In the genomic region with DNA sequence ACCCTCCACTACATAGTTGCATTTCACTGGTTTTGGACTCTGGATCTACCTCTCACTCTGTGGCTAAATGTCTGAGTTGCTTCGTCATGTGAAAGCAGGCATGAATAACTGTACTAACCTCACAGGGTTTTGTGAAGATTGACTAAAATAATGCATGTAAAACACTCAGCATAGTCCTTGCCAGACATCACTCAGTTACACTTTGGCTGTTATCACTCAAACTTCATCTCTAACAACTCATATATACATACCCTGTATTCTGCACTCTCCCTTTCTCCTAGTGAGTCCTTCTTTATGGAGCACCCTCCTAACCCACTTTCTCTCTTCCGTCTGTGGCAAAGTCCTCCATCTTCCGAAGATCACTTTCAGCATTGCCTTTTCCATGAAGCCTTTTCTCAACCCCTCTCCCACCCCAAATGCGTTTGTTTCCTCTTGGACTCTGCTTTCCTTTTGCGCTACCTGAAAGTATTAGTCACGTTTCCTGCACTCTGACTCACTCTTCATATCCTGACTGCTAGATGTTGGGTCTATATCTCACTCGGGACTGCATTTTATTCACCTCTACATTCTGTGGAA, we compare ENCODE assay signal across 9 cellular contexts.
A peak's percentile ranks its signal among the peaks of the same experiment; 100 is the strongest.
DNase-seq lines count a peak whose midpoint lies in the region; ATAC-seq lines count a peak whose summit lies in the region.
"Had no signal": no experiment of that assay in that cellular context is flagged by ENCODE, and none has a peak within 500 bp of the region (broad histone marks: within the 10 kb centered on the region; RNA-seq: fewer than 3 reads in every experiment).

No MANE protein-coding gene starts in this region.

- no peaks in the 10 kb centered on the region for H3K9me3 Mint-ChIP-seq in activated CD4-positive, alpha-beta memory T cell treated with anti-CD3 and anti-CD28 coated beads, Interleukin-2, amount 10 ng/mL, durations not matched to agents 7 days and 5 days
- H3K9me3 Mint-ChIP-seq in naive thymus-derived CD8-positive, alpha-beta T cell, result no peaks in the 10 kb centered on the region

- ATAC-seq in HG03103 (IDR thresholded peaks at IDR 0.05; ENCODE audit: low read depth, unreplicated experiment), result peak; percentile 40
- ATAC-seq in naive thymus-derived CD8-positive, alpha-beta T cell, result peak; percentile 36 to 78

- H3K36me3 Mint-ChIP-seq in activated CD4-positive, alpha-beta memory T cell treated with anti-CD3 and anti-CD28 coated beads, Interleukin-2, amount 10 ng/mL, durations not matched to agents 7 days and 5 days (ENCODE audit: low read depth), result peaks cover 20% of the 10 kb centered on the region
- H3K36me3 Mint-ChIP-seq in naive thymus-derived CD8-positive, alpha-beta T cell, result no peaks in the 10 kb centered on the region

- H3K4me3 Mint-ChIP-seq in activated CD4-positive, alpha-beta memory T cell treated with anti-CD3 and anti-CD28 coated beads, Interleukin-2, amount 10 ng/mL, durations not matched to agents 7 days and 5 days, result no peak overlapping the region
- no peak overlapping the region for H3K4me3 Mint-ChIP-seq in naive thymus-derived CD8-positive, alpha-beta T cell

- H3K27me3 Mint-ChIP-seq in activated CD4-positive, alpha-beta memory T cell treated with anti-CD3 and anti-CD28 coated beads, Interleukin-2, amount 10 ng/mL, durations not matched to agents 7 days and 5 days, result no peaks in the 10 kb centered on the region
- no peaks in the 10 kb centered on the region for H3K27me3 Mint-ChIP-seq in naive thymus-derived CD8-positive, alpha-beta T cell

- no peak overlapping the region for H3K27ac Mint-ChIP-seq in activated CD4-positive, alpha-beta memory T cell treated with anti-CD3 and anti-CD28 coated beads, Interleukin-2, amount 10 ng/mL, durations not matched to agents 7 days and 5 days
- H3K27ac Mint-ChIP-seq in naive thymus-derived CD8-positive, alpha-beta T cell, result no peak overlapping the region

- CTCF ChIA-PET in activated CD4-positive, alpha-beta memory T cell treated with anti-CD3 and anti-CD28 coated beads, Interleukin-2, amount 10 ng/mL, durations not matched to agents 7 days and 5 days (lab: Charles Lee), result interaction anchor here (0.7 to 1.8 kb wide), 5 partner anchors 72 to 87 kb away, joined by 3 to 8 read pairs (median 5); partner anchors contain the start of gene OSBPL3

- H3K4me1 Mint-ChIP-seq in activated CD4-positive, alpha-beta memory T cell treated with anti-CD3 and anti-CD28 coated beads, Interleukin-2, amount 10 ng/mL, durations not matched to agents 7 days and 5 days, result peaks cover 28% of the 10 kb centered on the region
- H3K4me1 Mint-ChIP-seq in naive thymus-derived CD8-positive, alpha-beta T cell, result peaks cover 19 to 48% (median 41%) of the 10 kb centered on the region in 4 donors

- POLR2A ChIA-PET in activated CD4-positive, alpha-beta memory T cell treated with anti-CD3 and anti-CD28 coated beads, Interleukin-2, amount 10 ng/mL, durations not matched to agents 7 days and 5 days (lab: Charles Lee), result interaction anchor here (0.8 to 10.1 kb wide), 9 partner anchors 9 to 87 kb away, joined by 3 to 191 read pairs (median 16); partner anchors contain the start of gene OSBPL3
- POLR2A ChIA-PET in naive thymus-derived CD8-positive, alpha-beta T cell (lab: Charles Lee), result interaction anchor here (0.7 kb wide), 1 partner anchor 11 kb away, joined by 3 read pairs; no protein-coding TSS in a partner anchor

- DNase-seq in activated naive CD4-positive, alpha-beta T cell treated with Interleukin-2 at 50 U/mL for 16 hours, result peak; percentile 40
- no peak for DNase-seq in activated naive CD4-positive, alpha-beta T cell (lab: John Stamatoyannopoulos, UW)
- peak; percentile 52 for DNase-seq in activated CD4-positive, alpha-beta memory T cell treated with anti-CD3 and anti-CD28 coated beads, Interleukin-2, amount 10 ng/mL, durations not matched to agents 7 days and 5 days
- peak in 1 of 10 donors; percentile 9 for DNase-seq in naive thymus-derived CD8-positive, alpha-beta T cell
- DNase-seq in SKM-1 (lab: John Stamatoyannopoulos, UW; ENCODE audit: unreplicated experiment) (no peak), NCI-H2029 (lab: John Stamatoyannopoulos, UW) (no peak), cerebellar cortex (ENCODE audit: low spot score) (no peak)
- DNase-seq: DND-41 had no signal

Comparison
In these comparisons a context has a peak if more than half of its experiments do, and no peak if none do; other contexts are left out.
1. DNase-seq: peak in activated naive CD4-positive, alpha-beta T cell treated with Interleukin-2 at 50 U/mL for 16 hours (single experiment) and activated CD4-positive, alpha-beta memory T cell treated with anti-CD3 and anti-CD28 coated beads, Interleukin-2, amount 10 ng/mL, durations not matched to agents 7 days and 5 days (single experiment); none in activated naive CD4-positive, alpha-beta T cell (0 of 4), SKM-1 (single experiment), NCI-H2029 (single experiment) and cerebellar cortex (single experiment).